19 cellular contexts compared by ENCODE assay signal in genomic region chr21:25994758-25995163, GRCh38.
"Had no signal": no experiment of that assay in that cellular context is flagged by ENCODE, and none has a peak within 500 bp of the region (broad histone marks: within the 10 kb centered on the region; RNA-seq: fewer than 3 reads in every experiment).

No MANE protein-coding gene starts in this region.

- H3K9me3 Mint-ChIP-seq: activated naive CD4-positive, alpha-beta T cell treated with anti-CD3 and anti-CD28 coated beads, Interleukin-2, amount 50 U/mL, for 24 hours; natural killer cell had no signal

- H3K4me3 Mint-ChIP-seq: activated naive CD4-positive, alpha-beta T cell treated with anti-CD3 and anti-CD28 coated beads, Interleukin-2, amount 50 U/mL, for 24 hours; natural killer cell had no signal

- H3K27me3 ChIP-seq: colonic mucosa, gastrocnemius medialis, transverse colon, uterus had no signal

- H3K9me3 ChIP-seq: colonic mucosa, gastrocnemius medialis, lower lobe of right lung, transverse colon, uterus had no signal

- DNase-seq: activated CD4-positive, alpha-beta T cell treated with anti-CD3 and anti-CD28 coated beads, Interleukin-2, amount 50 U/mL, for 1 hour; activated CD4-positive, CD25-positive, alpha-beta regulatory T cell treated with anti-CD3 and anti-CD28 coated beads, Interleukin-2, amount 50 U/mL, for 72 hours; activated CD8-positive, alpha-beta memory T cell treated with anti-CD3 and anti-CD28 coated beads, Interleukin-2, amount 50 U/mL, for 4 hours; activated gamma-delta T cell; colonic mucosa; gastrocnemius medialis; left cardiac atrium; lower lobe of right lung; natural killer cell; retina; stimulated activated CD4-positive, alpha-beta T cell treated with anti-CD3 and anti-CD28 coated beads, Interleukin-12 subunit alpha, Interleukin-12 subunit beta, amount 100 ng/mL, for 4 hours; stimulated activated CD4-positive, alpha-beta T cell treated with anti-CD3 and anti-CD28 coated beads, Interleukin-1b, Interleukin-23, amount 100 ng/mL, for 48 hours; stimulated activated CD8-positive, alpha-beta memory T cell treated with anti-CD3 and anti-CD28 coated beads, Interleukin-4, amount 100 ng/mL, for 48 hours; stimulated activated naive CD4-positive, alpha-beta T cell; T-helper 1 cell; transverse colon; uterus had no signal

- H3K36me3 Mint-ChIP-seq: natural killer cell had no signal

- H3K4me1 ChIP-seq: colonic mucosa, lower lobe of right lung, parathyroid adenoma, uterus had no signal

- H3K27ac ChIP-seq: colonic mucosa, gastrocnemius medialis, lower lobe of right lung, parathyroid adenoma, transverse colon, uterus had no signal

- H3K27me3 Mint-ChIP-seq: activated naive CD4-positive, alpha-beta T cell treated with anti-CD3 and anti-CD28 coated beads, Interleukin-2, amount 50 U/mL, for 24 hours had no signal

- ATAC-seq: gastrocnemius medialis, lower lobe of right lung, natural killer cell had no signal

- H3K36me3 ChIP-seq: colonic mucosa, gastrocnemius medialis, transverse colon, uterus had no signal

- H3K4me1 Mint-ChIP-seq: natural killer cell had no signal

- H3K4me3 ChIP-seq: colonic mucosa, gastrocnemius medialis, lower lobe of right lung, transverse colon, uterus had no signal
